In the genomic region with DNA sequence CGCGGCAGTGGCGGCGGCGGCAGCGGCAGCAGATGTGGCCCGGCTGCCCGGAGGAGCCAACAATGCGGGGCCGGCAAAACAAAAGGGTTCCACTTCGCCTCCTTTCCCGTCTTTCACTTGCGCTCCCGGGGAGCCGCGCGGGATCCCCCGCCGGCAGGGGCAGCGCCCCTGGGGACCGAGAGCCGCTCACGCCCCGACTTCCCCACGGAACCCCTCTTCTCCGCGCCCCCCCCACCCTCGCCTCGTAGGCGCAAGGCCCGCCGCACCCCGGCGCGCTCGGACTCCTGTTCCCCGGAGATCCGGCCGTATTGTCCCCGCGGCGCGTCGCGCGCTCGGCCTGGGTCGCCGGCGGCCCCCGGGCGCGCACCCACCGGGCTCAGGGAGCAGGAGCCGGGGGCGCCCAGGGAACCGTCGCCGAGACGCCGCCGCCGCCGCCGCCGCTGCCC, we compare ENCODE assay signal across 8 cellular contexts. TPM values are rescaled to one million over a fixed set of nuclear protein-coding genes. Genes with fewer than 3 reads are reported as not detected.
DNase-seq lines count a peak whose midpoint lies in the region; ATAC-seq, FAIRE-seq and TF ChIP-seq lines count a peak whose summit lies in the region.

No MANE protein-coding gene starts in this region.

- peaks cover 3% of the 10 kb centered on the region; the same call in 1 of the 2 replicates for H4K20me1 ChIP-seq in KMS-11 (ENCODE audit: insufficient read depth)

- H3K4me3 ChIP-seq in BJ (ENCODE audit: low read depth, low read length) (peak overlapping the region; percentile 73), KMS-11 (IDR thresholded peaks at IDR 0.05; ENCODE audit: insufficient read depth, low read depth, low read length) (no peak overlapping the region), mucosa of descending colon (peak overlapping the region; percentile 59)

- no peak overlapping the region for H3K4me2 ChIP-seq in KMS-11

- TF ChIP-seq CTCF in BJ (IDR thresholded peaks at IDR 0.05; ENCODE audit: insufficient read depth, low read depth, low read length) (no peak), KMS-11 (conservative IDR thresholded peaks at IDR 0.05; ENCODE audit: low read depth, low read length) (no peak), mucosa of descending colon (IDR thresholded peaks at IDR 0.05) (no peak), D721Med (IDR thresholded peaks at IDR 0.05; ENCODE audit: insufficient read depth, missing control alignments) (no peak)

- H3K79me2 ChIP-seq in KMS-11 (ENCODE audit: insufficient read depth, low read depth), result peaks cover 42% of the 10 kb centered on the region

- peak overlapping the region; percentile 57; the same call in 1 of the 2 replicates for H2AFZ ChIP-seq in KMS-11 (ENCODE audit: low read depth)

- POLR2A ChIA-PET in BJ (lab: Charles Lee), result no interaction called here

- peak overlapping the region; percentile 63; the same call in 1 of the 2 replicates for H3K9ac ChIP-seq in KMS-11

- H3K4me1 ChIP-seq in KMS-11 (ENCODE audit: low read depth, poor library complexity, severe bottlenecking), result peaks cover 14% of the 10 kb centered on the region
- H3K4me1 ChIP-seq in mucosa of descending colon (ENCODE audit: low read depth), result peaks cover 21% of the 10 kb centered on the region

- H3K27ac ChIP-seq in KMS-11, result peak overlapping the region; percentile 52

- H3K27me3 ChIP-seq in BJ (ENCODE audit: control insufficient read depth, insufficient read depth, low read length) (no peaks in the 10 kb centered on the region), KMS-11 (ENCODE audit: insufficient read depth, low read depth) (no peaks in the 10 kb centered on the region)

- intact Hi-C loops in mucosa of descending colon (cut with DNase I, micrococcal nuclease), result no loop called here

- H3K9me3 ChIP-seq in mucosa of descending colon, result no peaks in the 10 kb centered on the region

- CTCF ChIA-PET in BJ (lab: Yijun Ruan, JAX), result no interaction called here

- DNase-seq in BJ (ENCODE audit: low read depth) (no peak), ecto neural progenitor cell (ENCODE audit: low spot score) (peak; percentile 63), mucosa of descending colon (peak; percentile 40 to 69 (median 65)), D721Med (ENCODE audit: insufficient read length, low spot score) (no peak), MV-4-11 (lab: John Stamatoyannopoulos, UW) (no peak)
- DNase-seq in activated effector memory CD4-positive, alpha-beta T cell treated with Interleukin-2 at 50 U/mL for 16 hours, result no peak

- H3K36me3 ChIP-seq in BJ (ENCODE audit: control insufficient read depth, insufficient read depth, low read length) (no peaks in the 10 kb centered on the region), KMS-11 (ENCODE audit: insufficient read depth) (no peaks in the 10 kb centered on the region), mucosa of descending colon (ENCODE audit: low read depth) (no peaks in the 10 kb centered on the region)

- ATAC-seq in mucosa of descending colon (no peak), GM21526 (IDR thresholded peaks at IDR 0.05; ENCODE audit: low FRiP score, unreplicated experiment) (no peak)

- FAIRE-seq in D721Med (lab: Jason Lieb, UNC), result no peak

RNA-seq across cellular contexts. Expression of gene CTBP2, which starts 0.9 kb away (rescaled TPM):
- polyA plus RNA-seq in BJ (2011; rRNA removed), result 49.3 and 72.9 TPM in 2 replicates
- 89.0 and 96.2 TPM in 2 replicates for polyA minus RNA-seq in BJ (2011; rRNA and poly(A)+ RNA removed)
- total RNA-seq in mucosa of descending colon, result 100 to 1,000 TPM; 109 to 137 (median 121) TPM

Comparison
In these comparisons a context has a peak if more than half of its experiments do, and no peak if none do; other contexts are left out.
1. DNase-seq: peak in ecto neural progenitor cell (single experiment) and mucosa of descending colon (3 of 3); none in BJ (single experiment), D721Med (single experiment), MV-4-11 (single experiment) and activated effector memory CD4-positive, alpha-beta T cell treated with Interleukin-2 at 50 U/mL for 16 hours (single experiment).